In the genomic region with DNA sequence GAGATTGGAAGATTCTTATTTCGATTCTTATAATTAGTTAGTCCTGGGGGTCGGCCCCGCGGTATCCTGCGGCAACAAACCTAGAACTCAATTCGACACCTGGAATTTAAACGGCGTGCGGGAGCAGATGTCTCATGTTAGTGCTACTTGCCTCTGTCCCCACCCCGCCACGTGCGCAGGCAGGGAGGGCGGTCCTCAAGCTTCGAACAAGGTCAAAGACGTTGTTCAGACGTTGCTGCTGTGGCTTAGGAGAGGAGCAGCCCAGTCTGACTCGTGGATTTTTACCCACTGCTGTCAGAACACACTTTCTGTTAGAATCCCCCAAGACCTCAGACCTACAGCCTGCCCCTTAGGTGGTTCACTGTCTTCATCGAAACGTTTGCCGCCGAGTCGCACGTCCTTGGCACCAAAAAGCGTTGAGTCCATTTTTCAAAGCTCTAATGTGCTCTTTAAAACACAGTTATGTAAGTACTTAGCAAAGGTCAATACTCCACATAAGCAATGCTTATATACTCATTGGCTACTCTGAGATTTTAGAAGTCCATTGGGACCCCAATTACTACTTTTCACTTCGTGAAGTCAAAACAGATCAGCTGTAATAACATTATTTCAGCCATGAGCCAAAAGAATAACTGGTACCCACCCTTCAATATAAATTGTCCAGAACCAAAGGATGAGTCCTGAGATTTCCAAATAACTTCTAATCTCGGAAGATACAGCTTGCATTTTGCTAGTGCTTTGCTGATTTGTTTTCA, we compare ENCODE assay signal across 8 cellular contexts. TPM values are rescaled to one million over a fixed set of nuclear protein-coding genes. Genes with fewer than 3 reads are reported as not detected.
A peak's percentile ranks its signal among the peaks of the same experiment; 100 is the strongest.
DNase-seq lines count a peak whose midpoint lies in the region; ATAC-seq and TF ChIP-seq lines count a peak whose summit lies in the region.

No MANE protein-coding gene starts in this region.

- POLR2A ChIA-PET in PC-9 (lab: Charles Lee; ENCODE audit: unreplicated experiment) = interaction anchor here (0.5 to 1.1 kb wide), 6 partner anchors 21 to 803 kb away, joined by 3 to 8 read pairs (median 5); no protein-coding TSS in a partner anchor

- H3K9me2 ChIP-seq in PC-9 (ENCODE audit: insufficient read depth) = no peaks in the 10 kb centered on the region

- peak overlapping the region; percentile 95 to 99 for H3K4me3 Mint-ChIP-seq in CD14-positive monocyte
- peak overlapping the region; percentile 96 for H3K4me3 Mint-ChIP-seq in chondrocyte (ENCODE audit: unreplicated experiment)

- TF ChIP-seq POLR2A in lower leg skin (IDR thresholded peaks at IDR 0.05) = no peak
- peak; percentile 57 to 92 for TF ChIP-seq POLR2A in thyroid gland (IDR thresholded peaks at IDR 0.05)

- peaks cover 34% of the 10 kb centered on the region for H3K4me1 ChIP-seq in PC-9 (replicated peaks; ENCODE audit: insufficient read depth)
- H3K4me1 ChIP-seq in thyroid gland = peaks cover 9 to 18% of the 10 kb centered on the region in 2 donors

- peaks cover 19 to 20% of the 10 kb centered on the region in 2 donors for H3K36me3 Mint-ChIP-seq in CD14-positive monocyte
- H3K36me3 Mint-ChIP-seq in chondrocyte (ENCODE audit: low read depth) = peaks cover 9% of the 10 kb centered on the region

- DNase-seq in CD14-positive monocyte (ENCODE audit: low spot score) (peak; percentile 78), PC-9 (no peak), chondrocyte (ENCODE audit: low spot score) (no peak), lower leg skin (ENCODE audit: low spot score in 2 of 2) (peak in 1 of 2 donors; percentile 97), thyroid gland (peak in 1 of 2 donors; percentile 89), NCI-H524 treated with DMSO at 0.1 percent for 48 hours (lab: John Stamatoyannopoulos, UW) (no peak)

- peak overlapping the region; percentile 83 for H3K4me2 ChIP-seq in PC-9

- H3K36me3 ChIP-seq in PC-9 (ENCODE audit: low read depth) (peaks cover 18% of the 10 kb centered on the region), thyroid gland (no peaks in the 10 kb centered on the region)

- 4 to 5% methylated on average over 26 of the region's 26 CpGs for WGBS in lower leg skin, 2 donors
- WGBS in thyroid gland, 2 donors = 5 to 10% methylated on average over 26 of the region's 26 CpGs

- H3K27ac Mint-ChIP-seq in CD14-positive monocyte (peak overlapping the region; percentile 96 to 100 (median 99)), chondrocyte (ENCODE audit: unreplicated experiment) (peak overlapping the region; percentile 100)

- H3K27me3 ChIP-seq in PC-9 (ENCODE audit: insufficient read depth, low read depth) (no peaks in the 10 kb centered on the region), thyroid gland (no peaks in the 10 kb centered on the region)

- ATAC-seq in GM18870 (IDR thresholded peaks at IDR 0.05; ENCODE audit: unreplicated experiment) = peak; percentile 36
- peak; percentile 33 for ATAC-seq in HG03025 (IDR thresholded peaks at IDR 0.05; ENCODE audit: low FRiP score, unreplicated experiment)

- CTCF ChIA-PET in PC-9 (lab: Charles Lee) = interaction anchor here (0.6 to 0.7 kb wide), 3 partner anchors 195 to 1842 kb away, joined by 3 to 5 read pairs (median 4); no protein-coding TSS in a partner anchor

- H3K4me1 Mint-ChIP-seq in CD14-positive monocyte = peaks cover 25% of the 10 kb centered on the region
- peaks cover 27% of the 10 kb centered on the region for H3K4me1 Mint-ChIP-seq in chondrocyte (ENCODE audit: low read depth)

- peaks cover 1 to 2% (median 1%) of the 10 kb centered on the region in 3 donors for H3K27me3 Mint-ChIP-seq in CD14-positive monocyte (ENCODE audit: low read depth in 3 of 3)
- H3K27me3 Mint-ChIP-seq in chondrocyte (ENCODE audit: low read depth) = no peaks in the 10 kb centered on the region

- H3K27ac ChIP-seq in PC-9 (peak overlapping the region; percentile 93), thyroid gland (peak overlapping the region; percentile 86 to 99 (median 96))

- H3K9me3 ChIP-seq in PC-9 (ENCODE audit: insufficient read depth, low read depth) (no peaks in the 10 kb centered on the region; the same call in 1 of the 2 replicates), thyroid gland (no peaks in the 10 kb centered on the region)

- H3F3A ChIP-seq in PC-9 (ENCODE audit: insufficient read depth, low read depth) = peaks cover 13% of the 10 kb centered on the region

- H3K9me3 Mint-ChIP-seq in CD14-positive monocyte = peaks cover 0 to 2% (median 0%) of the 10 kb centered on the region in 7 donors
- H3K9me3 Mint-ChIP-seq in chondrocyte (ENCODE audit: low read depth) = no peaks in the 10 kb centered on the region

- peaks cover 40% of the 10 kb centered on the region for H3K79me2 ChIP-seq in PC-9 (ENCODE audit: low read depth)

- H3K4me3 ChIP-seq in PC-9 (peak overlapping the region; percentile 64), lower leg skin (ENCODE audit: low read depth, poor library complexity, severe bottlenecking) (peak overlapping the region; percentile 10), thyroid gland (replicated peaks in 1 of 3) (peak overlapping the region; percentile 36 to 42 (median 41))

- intact Hi-C loops in CD14-positive monocyte (cut with micrococcal nuclease) = loop anchor here in 1 of 2 donors (2.0 to 10.0 kb wide), 5 partner anchors 21 to 283 kb away; a partner anchor contains a TSS
- intact Hi-C loops in PC-9 (cut with micrococcal nuclease; ENCODE audit: unreplicated experiment) = loop anchor here (1.0 to 2.0 kb wide), 5 partner anchors 22 to 349 kb away; a partner anchor contains a TSS
- intact Hi-C loops in lower leg skin (cut with DNase I; ENCODE audit: low total_unique reads) = no loop called here
- intact Hi-C loops in thyroid gland (cut with DNase I) = loop anchor here (5.0 kb wide), 1 partner anchor 54 kb away; a partner anchor contains a TSS

- BruUV-seq in PC-9 (replicated peaks; lab: Mats Ljungman, UMichigan) = TSS peak; percentile 96

- peak overlapping the region; percentile 81 for H2AFZ ChIP-seq in PC-9

- peaks cover 25% of the 10 kb centered on the region for H4K20me1 ChIP-seq in PC-9 (ENCODE audit: insufficient read depth)

- TF ChIP-seq CTCF in CD14-positive monocyte (IDR thresholded peaks at IDR 0.05) = no peak
- no peak for TF ChIP-seq CTCF in PC-9 (conservative IDR thresholded peaks at IDR 0.05)
- TF ChIP-seq CTCF in chondrocyte (IDR thresholded peaks at IDR 0.05) = no peak
- no peak for TF ChIP-seq CTCF in lower leg skin (IDR thresholded peaks at IDR 0.05)
- TF ChIP-seq CTCF in thyroid gland (IDR thresholded peaks at IDR 0.05) = no peak

RNA-seq across cellular contexts. Expression of a gene that starts 2.7 kb away (rescaled TPM):
- 10 to 100 TPM; 55.4 to 78.8 TPM for polyA plus RNA-seq in CD14-positive monocyte
- total RNA-seq in PC-9 (2021) (107 and 128 TPM in 2 replicates), chondrocyte (74.0 to 91.9 TPM (median 90.2 TPM) in 3 replicates), lower leg skin (10 to 100 TPM; 50.9 to 63.3 (median 52.8) TPM), thyroid gland (100 to 1,000 TPM in 1 of 4 donors, 10 to 100 TPM in 3; 58.4 to 108 (median 87.3) TPM)

RNA-seq across cellular contexts. Expression of a gene that starts 53.1 kb away (rescaled TPM):
- 1 to 10 TPM; 2.6 to 5.2 TPM for polyA plus RNA-seq in CD14-positive monocyte
- total RNA-seq in PC-9 (2021) (53.1 and 54.8 TPM in 2 replicates), chondrocyte (13.6 to 22.9 TPM (median 13.8 TPM) in 3 replicates), lower leg skin (100 to 1,000 TPM in 1 of 4 donors, 10 to 100 TPM in 3; 31.2 to 168 (median 53.3) TPM), thyroid gland (10 to 100 TPM in 2 of 4 donors, 1 to 10 TPM in 2; 9.4 to 25.8 (median 14.5) TPM)

RNA-seq across cellular contexts. Expression of a gene that starts 54.8 kb away (rescaled TPM):
- 10 to 100 TPM; 14.5 to 20.1 TPM for polyA plus RNA-seq in CD14-positive monocyte
- 70.9 and 79.2 TPM in 2 replicates for total RNA-seq in PC-9 (2021)
- total RNA-seq in chondrocyte = 28.4 to 33.1 TPM (median 30.4 TPM) in 3 replicates
- 10 to 100 TPM in 2 of 4 donors, 1 to 10 TPM in 2; 4.6 to 22.6 (median 10.6) TPM for total RNA-seq in lower leg skin
- total RNA-seq in thyroid gland = 10 to 100 TPM in 2 of 4 donors, 1 to 10 TPM in 2; 5.5 to 13.3 (median 8.6) TPM

RNA-seq across cellular contexts. Expression of a gene that starts 54.9 kb away (rescaled TPM):
- 10 to 100 TPM; 21.8 to 24.2 TPM for polyA plus RNA-seq in CD14-positive monocyte
- total RNA-seq in PC-9 (2021) = 83.0 and 95.8 TPM in 2 replicates
- 23.4 to 32.4 TPM (median 23.8 TPM) in 3 replicates for total RNA-seq in chondrocyte
- total RNA-seq in lower leg skin = 10 to 100 TPM; 25.3 to 36.6 (median 26.6) TPM
- total RNA-seq in thyroid gland = 10 to 100 TPM; 16.8 to 45.6 (median 28.1) TPM

Comparison
In these comparisons a context has a peak if more than half of its experiments do, and no peak if none do; other contexts are left out.
1. H3K4me3 ChIP-seq: peak in every context shown above with its lines; median percentile 64 in PC-9; 41 in thyroid gland; 10 in lower leg skin.
2. POLR2A ChIP-seq: peak in thyroid gland (2 of 2); none in lower leg skin (0 of 2).